ENCODE assay signal across 1 cellular context in the genomic region with DNA sequence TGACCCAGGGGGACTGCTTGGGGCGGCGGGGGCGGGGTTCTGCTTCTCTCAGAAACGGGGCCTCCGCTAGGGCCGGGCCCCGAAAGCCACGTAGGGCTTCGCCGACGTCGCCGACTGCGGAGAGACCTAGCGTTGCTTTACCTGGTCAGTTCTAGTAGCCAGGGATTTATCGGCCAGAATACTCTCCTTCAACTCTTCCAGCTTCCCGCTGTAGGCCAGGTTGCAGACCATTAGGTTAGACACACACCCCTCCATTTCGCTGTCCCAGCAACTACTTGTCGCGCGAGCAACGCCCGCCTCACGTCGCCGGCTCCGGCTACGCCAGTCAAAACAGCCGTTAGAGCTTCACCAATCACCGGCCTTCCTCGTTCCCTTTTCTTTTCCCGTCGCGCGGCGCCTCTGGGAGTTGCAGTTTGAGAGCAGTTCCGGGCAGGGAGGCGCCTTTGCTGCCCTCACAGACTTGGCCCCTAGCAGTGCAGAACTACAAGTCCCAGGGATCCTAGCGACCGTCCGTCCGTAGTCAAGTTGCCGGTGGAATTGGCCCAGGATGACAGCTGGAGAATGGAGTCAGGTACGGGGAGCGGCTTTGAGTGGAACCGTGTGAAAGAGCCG.
TF ChIP-seq lines count a peak whose summit lies in the region.

A gene with protein sequence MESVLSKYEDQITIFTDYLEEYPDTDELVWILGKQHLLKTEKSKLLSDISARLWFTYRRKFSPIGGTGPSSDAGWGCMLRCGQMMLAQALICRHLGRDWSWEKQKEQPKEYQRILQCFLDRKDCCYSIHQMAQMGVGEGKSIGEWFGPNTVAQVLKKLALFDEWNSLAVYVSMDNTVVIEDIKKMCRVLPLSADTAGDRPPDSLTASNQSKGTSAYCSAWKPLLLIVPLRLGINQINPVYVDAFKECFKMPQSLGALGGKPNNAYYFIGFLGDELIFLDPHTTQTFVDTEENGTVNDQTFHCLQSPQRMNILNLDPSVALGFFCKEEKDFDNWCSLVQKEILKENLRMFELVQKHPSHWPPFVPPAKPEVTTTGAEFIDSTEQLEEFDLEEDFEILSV (plus strand): TSS at position 513 of the 612 bp plus-strand sequence. CDS start 49 bp downstream, at position 562.
A gene with protein sequence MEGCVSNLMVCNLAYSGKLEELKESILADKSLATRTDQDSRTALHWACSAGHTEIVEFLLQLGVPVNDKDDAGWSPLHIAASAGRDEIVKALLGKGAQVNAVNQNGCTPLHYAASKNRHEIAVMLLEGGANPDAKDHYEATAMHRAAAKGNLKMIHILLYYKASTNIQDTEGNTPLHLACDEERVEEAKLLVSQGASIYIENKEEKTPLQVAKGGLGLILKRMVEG (minus strand): TSS at position 277 of the 612 bp plus-strand sequence. CDS start 22 bp downstream, at position 255.

TF ChIP-seq in K562, 482 proteins besides CTCF, POLR2A, EP300 and RAD21 (continued from another document and continues in another):
- TF ChIP-seq, protein P1, sequence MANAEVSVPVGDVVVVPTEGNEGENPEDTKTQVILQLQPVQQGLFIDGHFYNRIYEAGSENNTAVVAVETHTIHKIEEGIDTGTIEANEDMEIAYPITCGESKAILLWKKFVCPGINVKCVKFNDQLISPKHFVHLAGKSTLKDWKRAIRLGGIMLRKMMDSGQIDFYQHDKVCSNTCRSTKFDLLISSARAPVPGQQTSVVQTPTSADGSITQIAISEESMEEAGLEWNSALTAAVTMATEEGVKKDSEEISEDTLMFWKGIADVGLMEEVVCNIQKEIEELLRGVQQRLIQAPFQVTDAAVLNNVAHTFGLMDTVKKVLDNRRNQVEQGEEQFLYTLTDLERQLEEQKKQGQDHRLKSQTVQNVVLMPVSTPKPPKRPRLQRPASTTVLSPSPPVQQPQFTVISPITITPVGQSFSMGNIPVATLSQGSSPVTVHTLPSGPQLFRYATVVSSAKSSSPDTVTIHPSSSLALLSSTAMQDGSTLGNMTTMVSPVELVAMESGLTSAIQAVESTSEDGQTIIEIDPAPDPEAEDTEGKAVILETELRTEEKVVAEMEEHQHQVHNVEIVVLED (CRISPR knock-in tag; IDR thresholded peaks at IDR 0.05): peak; percentile 80
- no peak for TF ChIP-seq NCOA1 (IDR thresholded peaks at IDR 0.05; ENCODE audit: low read depth)
- TF ChIP-seq TEAD1 (CRISPR knock-in tag; IDR thresholded peaks at IDR 0.05): 0 out of 4 replicates have a peak, but pooled peaks of 1 of the 2 experiments have one; percentile 13
- TF ChIP-seq, protein P2, sequence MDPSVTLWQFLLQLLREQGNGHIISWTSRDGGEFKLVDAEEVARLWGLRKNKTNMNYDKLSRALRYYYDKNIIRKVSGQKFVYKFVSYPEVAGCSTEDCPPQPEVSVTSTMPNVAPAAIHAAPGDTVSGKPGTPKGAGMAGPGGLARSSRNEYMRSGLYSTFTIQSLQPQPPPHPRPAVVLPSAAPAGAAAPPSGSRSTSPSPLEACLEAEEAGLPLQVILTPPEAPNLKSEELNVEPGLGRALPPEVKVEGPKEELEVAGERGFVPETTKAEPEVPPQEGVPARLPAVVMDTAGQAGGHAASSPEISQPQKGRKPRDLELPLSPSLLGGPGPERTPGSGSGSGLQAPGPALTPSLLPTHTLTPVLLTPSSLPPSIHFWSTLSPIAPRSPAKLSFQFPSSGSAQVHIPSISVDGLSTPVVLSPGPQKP (CRISPR knock-in tag; IDR thresholded peaks at IDR 0.05): no peak
- TF ChIP-seq, protein P3, sequence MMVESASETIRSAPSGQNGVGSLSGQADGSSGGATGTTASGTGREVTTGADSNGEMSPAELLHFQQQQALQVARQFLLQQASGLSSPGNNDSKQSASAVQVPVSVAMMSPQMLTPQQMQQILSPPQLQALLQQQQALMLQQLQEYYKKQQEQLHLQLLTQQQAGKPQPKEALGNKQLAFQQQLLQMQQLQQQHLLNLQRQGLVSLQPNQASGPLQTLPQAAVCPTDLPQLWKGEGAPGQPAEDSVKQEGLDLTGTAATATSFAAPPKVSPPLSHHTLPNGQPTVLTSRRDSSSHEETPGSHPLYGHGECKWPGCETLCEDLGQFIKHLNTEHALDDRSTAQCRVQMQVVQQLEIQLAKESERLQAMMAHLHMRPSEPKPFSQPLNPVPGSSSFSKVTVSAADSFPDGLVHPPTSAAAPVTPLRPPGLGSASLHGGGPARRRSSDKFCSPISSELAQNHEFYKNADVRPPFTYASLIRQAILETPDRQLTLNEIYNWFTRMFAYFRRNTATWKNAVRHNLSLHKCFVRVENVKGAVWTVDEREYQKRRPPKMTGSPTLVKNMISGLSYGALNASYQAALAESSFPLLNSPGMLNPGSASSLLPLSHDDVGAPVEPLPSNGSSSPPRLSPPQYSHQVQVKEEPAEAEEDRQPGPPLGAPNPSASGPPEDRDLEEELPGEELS (CRISPR knock-in tag; IDR thresholded peaks at IDR 0.05; ENCODE audit: borderline replicate concordance): no peak
- TF ChIP-seq SIN3B (IDR thresholded peaks at IDR 0.05; ENCODE audit: low read depth): peak; percentile 68; the same call in 1 of the 2 replicates
- no peak for TF ChIP-seq SMAD2 (IDR thresholded peaks at IDR 0.05; ENCODE audit: low read depth, low read length)
- no peak for TF ChIP-seq ZNF146 (CRISPR knock-in tag; IDR thresholded peaks at IDR 0.05; ENCODE audit: unreplicated experiment)
- TF ChIP-seq, protein P4, sequence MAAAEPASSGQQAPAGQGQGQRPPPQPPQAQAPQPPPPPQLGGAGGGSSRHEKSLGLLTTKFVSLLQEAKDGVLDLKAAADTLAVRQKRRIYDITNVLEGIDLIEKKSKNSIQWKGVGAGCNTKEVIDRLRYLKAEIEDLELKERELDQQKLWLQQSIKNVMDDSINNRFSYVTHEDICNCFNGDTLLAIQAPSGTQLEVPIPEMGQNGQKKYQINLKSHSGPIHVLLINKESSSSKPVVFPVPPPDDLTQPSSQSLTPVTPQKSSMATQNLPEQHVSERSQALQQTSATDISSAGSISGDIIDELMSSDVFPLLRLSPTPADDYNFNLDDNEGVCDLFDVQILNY (CRISPR knock-in tag; IDR thresholded peaks at IDR 0.05): no peak
- TF ChIP-seq, protein P5, sequence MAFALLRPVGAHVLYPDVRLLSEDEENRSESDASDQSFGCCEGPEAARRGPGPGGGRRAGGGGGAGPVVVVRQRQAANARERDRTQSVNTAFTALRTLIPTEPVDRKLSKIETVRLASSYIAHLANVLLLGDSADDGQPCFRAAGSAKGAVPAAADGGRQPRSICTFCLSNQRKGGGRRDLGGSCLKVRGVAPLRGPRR (CRISPR knock-in tag; IDR thresholded peaks at IDR 0.05): no peak
- peak; percentile 83; the same call in 1 of the 2 replicates for TF ChIP-seq MTA1 (IDR thresholded peaks at IDR 0.05; ENCODE audit: borderline replicate concordance)
- TF ChIP-seq, protein P6, sequence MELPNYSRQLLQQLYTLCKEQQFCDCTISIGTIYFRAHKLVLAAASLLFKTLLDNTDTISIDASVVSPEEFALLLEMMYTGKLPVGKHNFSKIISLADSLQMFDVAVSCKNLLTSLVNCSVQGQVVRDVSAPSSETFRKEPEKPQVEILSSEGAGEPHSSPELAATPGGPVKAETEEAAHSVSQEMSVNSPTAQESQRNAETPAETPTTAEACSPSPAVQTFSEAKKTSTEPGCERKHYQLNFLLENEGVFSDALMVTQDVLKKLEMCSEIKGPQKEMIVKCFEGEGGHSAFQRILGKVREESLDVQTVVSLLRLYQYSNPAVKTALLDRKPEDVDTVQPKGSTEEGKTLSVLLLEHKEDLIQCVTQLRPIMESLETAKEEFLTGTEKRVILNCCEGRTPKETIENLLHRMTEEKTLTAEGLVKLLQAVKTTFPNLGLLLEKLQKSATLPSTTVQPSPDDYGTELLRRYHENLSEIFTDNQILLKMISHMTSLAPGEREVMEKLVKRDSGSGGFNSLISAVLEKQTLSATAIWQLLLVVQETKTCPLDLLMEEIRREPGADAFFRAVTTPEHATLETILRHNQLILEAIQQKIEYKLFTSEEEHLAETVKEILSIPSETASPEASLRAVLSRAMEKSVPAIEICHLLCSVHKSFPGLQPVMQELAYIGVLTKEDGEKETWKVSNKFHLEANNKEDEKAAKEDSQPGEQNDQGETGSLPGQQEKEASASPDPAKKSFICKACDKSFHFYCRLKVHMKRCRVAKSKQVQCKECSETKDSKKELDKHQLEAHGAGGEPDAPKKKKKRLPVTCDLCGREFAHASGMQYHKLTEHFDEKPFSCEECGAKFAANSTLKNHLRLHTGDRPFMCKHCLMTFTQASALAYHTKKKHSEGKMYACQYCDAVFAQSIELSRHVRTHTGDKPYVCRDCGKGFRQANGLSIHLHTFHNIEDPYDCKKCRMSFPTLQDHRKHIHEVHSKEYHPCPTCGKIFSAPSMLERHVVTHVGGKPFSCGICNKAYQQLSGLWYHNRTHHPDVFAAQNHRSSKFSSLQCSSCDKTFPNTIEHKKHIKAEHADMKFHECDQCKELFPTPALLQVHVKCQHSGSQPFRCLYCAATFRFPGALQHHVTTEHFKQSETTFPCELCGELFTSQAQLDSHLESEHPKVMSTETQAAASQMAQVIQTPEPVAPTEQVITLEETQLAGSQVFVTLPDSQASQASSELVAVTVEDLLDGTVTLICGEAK (IDR thresholded peaks at IDR 0.05): peak; percentile 86
- TF ChIP-seq, protein P6 (CRISPR knock-in tag; IDR thresholded peaks at IDR 0.05): no peak
- TF ChIP-seq, protein P7, sequence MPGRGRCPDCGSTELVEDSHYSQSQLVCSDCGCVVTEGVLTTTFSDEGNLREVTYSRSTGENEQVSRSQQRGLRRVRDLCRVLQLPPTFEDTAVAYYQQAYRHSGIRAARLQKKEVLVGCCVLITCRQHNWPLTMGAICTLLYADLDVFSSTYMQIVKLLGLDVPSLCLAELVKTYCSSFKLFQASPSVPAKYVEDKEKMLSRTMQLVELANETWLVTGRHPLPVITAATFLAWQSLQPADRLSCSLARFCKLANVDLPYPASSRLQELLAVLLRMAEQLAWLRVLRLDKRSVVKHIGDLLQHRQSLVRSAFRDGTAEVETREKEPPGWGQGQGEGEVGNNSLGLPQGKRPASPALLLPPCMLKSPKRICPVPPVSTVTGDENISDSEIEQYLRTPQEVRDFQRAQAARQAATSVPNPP (IDR thresholded peaks at IDR 0.05; ENCODE audit: borderline replicate concordance, insufficient read depth, insufficient read length): no peak
- TF ChIP-seq MCM3 (IDR thresholded peaks at IDR 0.05): no peak
- TF ChIP-seq ATF1 (CRISPR knock-in tag; IDR thresholded peaks at IDR 0.05): peak; percentile 49
- TF ChIP-seq ATF1 (tag; IDR thresholded peaks at IDR 0.05): peak; percentile 89
- no peak for TF ChIP-seq CC2D1A (IDR thresholded peaks at IDR 0.05)
- TF ChIP-seq ZNF444 (CRISPR knock-in tag; IDR thresholded peaks at IDR 0.05): no peak
- no peak for TF ChIP-seq SRSF3 (IDR thresholded peaks at IDR 0.05; ENCODE audit: insufficient read depth, low read length)
- TF ChIP-seq HDAC3 (IDR thresholded peaks at IDR 0.05; ENCODE audit: borderline replicate concordance, partially characterized antibody): no peak
- TF ChIP-seq KAT7 (CRISPR knock-in tag; IDR thresholded peaks at IDR 0.05; ENCODE audit: borderline replicate concordance): no peak
- TF ChIP-seq, protein P8, sequence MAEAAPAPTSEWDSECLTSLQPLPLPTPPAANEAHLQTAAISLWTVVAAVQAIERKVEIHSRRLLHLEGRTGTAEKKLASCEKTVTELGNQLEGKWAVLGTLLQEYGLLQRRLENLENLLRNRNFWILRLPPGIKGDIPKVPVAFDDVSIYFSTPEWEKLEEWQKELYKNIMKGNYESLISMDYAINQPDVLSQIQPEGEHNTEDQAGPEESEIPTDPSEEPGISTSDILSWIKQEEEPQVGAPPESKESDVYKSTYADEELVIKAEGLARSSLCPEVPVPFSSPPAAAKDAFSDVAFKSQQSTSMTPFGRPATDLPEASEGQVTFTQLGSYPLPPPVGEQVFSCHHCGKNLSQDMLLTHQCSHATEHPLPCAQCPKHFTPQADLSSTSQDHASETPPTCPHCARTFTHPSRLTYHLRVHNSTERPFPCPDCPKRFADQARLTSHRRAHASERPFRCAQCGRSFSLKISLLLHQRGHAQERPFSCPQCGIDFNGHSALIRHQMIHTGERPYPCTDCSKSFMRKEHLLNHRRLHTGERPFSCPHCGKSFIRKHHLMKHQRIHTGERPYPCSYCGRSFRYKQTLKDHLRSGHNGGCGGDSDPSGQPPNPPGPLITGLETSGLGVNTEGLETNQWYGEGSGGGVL (CRISPR knock-in tag; IDR thresholded peaks at IDR 0.05): no peak
- 0 out of 2 replicates have a peak, but pooled peaks have one; percentile 28 for TF ChIP-seq NR1H2 (CRISPR knock-in tag; IDR thresholded peaks at IDR 0.05)
- TF ChIP-seq HDAC8 (tag; IDR thresholded peaks at IDR 0.05): no peak
- TF ChIP-seq, protein P9, sequence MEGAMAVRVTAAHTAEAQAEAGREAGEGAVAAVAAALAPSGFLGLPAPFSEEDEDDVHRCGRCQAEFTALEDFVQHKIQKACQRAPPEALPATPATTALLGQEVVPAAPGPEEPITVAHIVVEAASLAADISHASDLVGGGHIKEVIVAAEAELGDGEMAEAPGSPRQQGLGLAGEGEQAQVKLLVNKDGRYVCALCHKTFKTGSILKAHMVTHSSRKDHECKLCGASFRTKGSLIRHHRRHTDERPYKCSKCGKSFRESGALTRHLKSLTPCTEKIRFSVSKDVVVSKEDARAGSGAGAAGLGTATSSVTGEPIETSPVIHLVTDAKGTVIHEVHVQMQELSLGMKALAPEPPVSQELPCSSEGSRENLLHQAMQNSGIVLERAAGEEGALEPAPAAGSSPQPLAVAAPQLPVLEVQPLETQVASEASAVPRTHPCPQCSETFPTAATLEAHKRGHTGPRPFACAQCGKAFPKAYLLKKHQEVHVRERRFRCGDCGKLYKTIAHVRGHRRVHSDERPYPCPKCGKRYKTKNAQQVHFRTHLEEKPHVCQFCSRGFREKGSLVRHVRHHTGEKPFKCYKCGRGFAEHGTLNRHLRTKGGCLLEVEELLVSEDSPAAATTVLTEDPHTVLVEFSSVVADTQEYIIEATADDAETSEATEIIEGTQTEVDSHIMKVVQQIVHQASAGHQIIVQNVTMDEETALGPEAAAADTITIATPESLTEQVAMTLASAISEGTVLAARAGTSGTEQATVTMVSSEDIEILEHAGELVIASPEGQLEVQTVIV (CRISPR knock-in tag; IDR thresholded peaks at IDR 0.05; ENCODE audit: borderline replicate concordance): no peak
- no peak for TF ChIP-seq NELFE (IDR thresholded peaks at IDR 0.05; ENCODE audit: insufficient read depth, insufficient read length)
- TF ChIP-seq ERF (CRISPR knock-in tag; IDR thresholded peaks at IDR 0.05): no peak
